Comparison of ENCODE assay signal across 8 cellular contexts in the genomic region with DNA sequence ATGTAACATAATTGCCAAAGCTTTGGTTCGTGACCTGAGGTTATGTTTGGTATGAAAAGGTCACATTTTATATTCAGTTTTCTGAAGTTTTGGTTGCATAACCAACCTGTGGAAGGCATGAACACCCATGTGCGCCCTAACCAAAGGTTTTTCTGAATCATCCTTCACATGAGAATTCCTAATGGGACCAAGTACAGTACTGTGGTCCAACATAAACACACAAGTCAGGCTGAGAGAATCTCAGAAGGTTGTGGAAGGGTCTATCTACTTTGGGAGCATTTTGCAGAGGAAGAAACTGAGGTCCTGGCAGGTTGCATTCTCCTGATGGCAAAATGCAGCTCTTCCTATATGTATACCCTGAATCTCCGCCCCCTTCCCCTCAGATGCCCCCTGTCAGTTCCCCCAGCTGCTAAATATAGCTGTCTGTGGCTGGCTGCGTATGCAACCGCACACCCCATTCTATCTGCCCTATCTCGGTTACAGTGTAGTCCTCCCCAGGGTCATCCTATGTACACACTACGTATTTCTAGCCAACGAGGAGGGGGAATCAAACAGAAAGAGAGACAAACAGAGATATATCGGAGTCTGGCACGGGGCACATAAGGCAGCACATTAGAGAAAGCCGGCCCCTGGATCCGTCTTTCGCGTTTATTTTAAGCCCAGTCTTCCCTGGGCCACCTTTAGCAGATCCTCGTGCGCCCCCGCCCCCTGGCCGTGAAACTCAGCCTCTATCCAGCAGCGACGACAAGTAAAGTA. TPM values are rescaled to one million over a fixed set of nuclear protein-coding genes. Genes with fewer than 3 reads are reported as not detected.
DNase-seq lines count a peak whose midpoint lies in the region; ATAC-seq and TF ChIP-seq lines count a peak whose summit lies in the region.

No MANE protein-coding gene starts in this region.

- no peaks in the 10 kb centered on the region for H3K36me3 ChIP-seq in sigmoid colon

- intact Hi-C loops in sigmoid colon (cut with DNase I): no loop called here

- ATAC-seq in HG03378 (IDR thresholded peaks at IDR 0.05; ENCODE audit: unreplicated experiment) (no peak), GM21717 (IDR thresholded peaks at IDR 0.05; ENCODE audit: unreplicated experiment) (no peak), GM18511 (IDR thresholded peaks at IDR 0.05; ENCODE audit: unreplicated experiment) (no peak)

- TF ChIP-seq CTCF in GM20000 (IDR thresholded peaks at IDR 0.05; ENCODE audit: extremely low read depth, missing control alignments) (no peak), sigmoid colon (IDR thresholded peaks at IDR 0.05) (no peak)

- peak; percentile 16 for DNase-seq in GM20000 (ENCODE audit: low spot score)
- peak; percentile 42 for DNase-seq in SKM-1 treated with dmso at 0.1 percent for 144 hours (lab: John Stamatoyannopoulos, UW; ENCODE audit: unreplicated experiment)
- DNase-seq in germinal center (ENCODE audit: low spot score): peak; percentile 19
- no peak for DNase-seq in sigmoid colon
- no peak for DNase-seq in mucosa of gallbladder (ENCODE audit: low spot score)

- 13 to 17% methylated on average over 20 of the region's 20 CpGs for WGBS in sigmoid colon, 2 donors

- no peaks in the 10 kb centered on the region for H3K9me3 ChIP-seq in sigmoid colon

- TF ChIP-seq EP300 in sigmoid colon (IDR thresholded peaks at IDR 0.05): no peak

- peaks cover 12 to 52% (median 29%) of the 10 kb centered on the region in 3 donors for H3K27me3 ChIP-seq in sigmoid colon

- H3K4me3 ChIP-seq in sigmoid colon: peak overlapping the region in 3 of 4 donors; percentile 38 to 48 (median 45)

- peaks cover 0 to 24% (median 21%) of the 10 kb centered on the region in 4 donors for H3K4me1 ChIP-seq in sigmoid colon

- H3K27ac ChIP-seq in sigmoid colon: no peak overlapping the region

- no peak for TF ChIP-seq POLR2A in sigmoid colon (IDR thresholded peaks at IDR 0.05)

RNA-seq across cellular contexts. Expression of a gene that starts 0.5 kb away (rescaled TPM):
- 1 to 10 TPM in 3 of 4 donors, under 1 TPM in 1; 0.71 to 2.2 (median 1.1) TPM for total RNA-seq in sigmoid colon
- under 1 TPM in 2 of 3 donors, not detected in 1; under 0.01 to 0.23 TPM for polyA plus RNA-seq in sigmoid colon
- 1.9 TPM for total RNA-seq in mucosa of gallbladder

Comparison
In these comparisons a context has a peak if more than half of its experiments do, and no peak if none do; other contexts are left out.
1. DNase-seq: peak in GM20000 (single experiment), SKM-1 treated with dmso at 0.1 percent for 144 hours (single experiment) and germinal center (single experiment); none in sigmoid colon (single experiment) and mucosa of gallbladder (single experiment).